Comparison of ENCODE assay signal across 14 cellular contexts in genomic region chr16:23953476-23953875, GRCh38.
"Had no signal": no experiment of that assay in that cellular context is flagged by ENCODE, and none has a peak within 500 bp of the region (broad histone marks: within the 10 kb centered on the region; RNA-seq: fewer than 3 reads in every experiment).

No MANE protein-coding gene starts in this region.

- H3K9me3 ChIP-seq: body of pancreas, right atrium auricular region, suprapubic skin, upper lobe of right lung had no signal

- ATAC-seq: activated CD4-positive, CD25-positive, alpha-beta regulatory T cell treated with anti-CD3 and anti-CD28 coated beads, Interleukin-2, amount 50 U/mL, for 24 hours; body of pancreas; left ventricle myocardium superior; upper lobe of right lung had no signal

- DNase-seq: activated CD4-positive, alpha-beta T cell treated with anti-CD3 and anti-CD28 coated beads, Interleukin-2, amount 50 U/mL, for 48 hours; activated naive CD4-positive, alpha-beta T cell treated with Interleukin-2 at 50 U/mL for 16 hours; amniotic stem cell; body of pancreas; hippocampal formation; left ventricle myocardium superior; posterior cingulate gyrus; upper lobe of right lung had no signal

- H3K4me3 ChIP-seq: body of pancreas, right atrium auricular region, skin epidermis, suprapubic skin, upper lobe of right lung had no signal

- H3K27ac ChIP-seq: body of pancreas, right atrium auricular region, suprapubic skin, upper lobe of right lung had no signal

- H3K4me3 Mint-ChIP-seq: dendritic cell treated with granulocyte-macrophage colony-stimulating factor and Interleukin-4, amounts not matched to agents 40 ng/mL and 50 ng/mL, for 4 days; T-helper 2 cell treated with Interferon-gamma antibody and Interleukin-4, amounts not matched to agents 5 μg/mL and 100 μg/mL, for 36 hours had no signal

- H3K9me3 Mint-ChIP-seq: dendritic cell treated with granulocyte-macrophage colony-stimulating factor and Interleukin-4, amounts not matched to agents 40 ng/mL and 50 ng/mL, for 4 days; T-helper 2 cell treated with Interferon-gamma antibody and Interleukin-4, amounts not matched to agents 5 μg/mL and 100 μg/mL, for 36 hours had no signal

- H3K27me3 ChIP-seq: body of pancreas, right atrium auricular region, suprapubic skin, upper lobe of right lung had no signal

- H3K4me1 ChIP-seq: body of pancreas, right atrium auricular region, suprapubic skin, upper lobe of right lung had no signal

- H3K27me3 Mint-ChIP-seq: dendritic cell treated with granulocyte-macrophage colony-stimulating factor and Interleukin-4, amounts not matched to agents 40 ng/mL and 50 ng/mL, for 4 days had no signal

- H3K27ac Mint-ChIP-seq: T-helper 2 cell treated with Interferon-gamma antibody and Interleukin-4, amounts not matched to agents 5 μg/mL and 100 μg/mL, for 36 hours had no signal

- H3K36me3 ChIP-seq: right atrium auricular region, suprapubic skin, upper lobe of right lung had no signal
